1 cellular context compared by ENCODE assay signal in the genomic region with DNA sequence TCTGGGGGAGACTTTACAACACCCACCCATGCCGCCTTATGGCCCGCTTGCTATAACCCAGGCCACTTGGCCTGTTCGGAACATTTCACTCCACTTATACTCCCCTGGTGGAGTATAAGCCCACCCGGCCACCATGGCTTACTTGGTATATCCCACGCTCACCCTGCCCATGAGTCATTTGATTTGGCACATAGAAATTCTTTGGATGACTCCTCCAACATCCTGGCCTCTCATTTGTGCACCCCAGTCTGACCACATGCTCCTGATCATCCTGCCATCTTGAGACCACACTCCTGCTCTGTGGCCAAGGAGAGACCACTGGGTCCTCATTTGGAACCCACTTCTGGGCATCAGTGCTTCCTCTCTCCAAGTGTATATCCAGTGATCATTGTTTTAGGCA.
A peak's percentile ranks its signal among the peaks of the same experiment; 100 is the strongest.
TF ChIP-seq lines count a peak whose summit lies in the region.

No MANE protein-coding gene starts in this region.

TF ChIP-seq in K562, 482 proteins besides CTCF, POLR2A, EP300 and RAD21:
- TF ChIP-seq PRDM10 (IDR thresholded peaks at IDR 0.05; ENCODE audit: partially characterized antibody) (peak; percentile 9), FOXP4 (CRISPR knock-in tag; IDR thresholded peaks at IDR 0.05; ENCODE audit: borderline replicate concordance) (no peak)
